Comparison of ENCODE assay signal across 1 cellular context in genomic region chr11:71207996-71208774, GRCh38.
TF ChIP-seq lines count a peak whose summit lies in the region.

No MANE protein-coding gene starts in this region.

TF ChIP-seq in WTC11, 78 proteins besides CTCF, POLR2A, EP300 and RAD21:
- no peak for TF ChIP-seq PRDM15 (CRISPR knock-in tag; IDR thresholded peaks at IDR 0.05)
- TF ChIP-seq ZNF423 (CRISPR knock-in tag; IDR thresholded peaks at IDR 0.05), result no peak
- TF ChIP-seq GABPB1 (CRISPR knock-in tag; IDR thresholded peaks at IDR 0.05), result no peak
- TF ChIP-seq, protein P1, sequence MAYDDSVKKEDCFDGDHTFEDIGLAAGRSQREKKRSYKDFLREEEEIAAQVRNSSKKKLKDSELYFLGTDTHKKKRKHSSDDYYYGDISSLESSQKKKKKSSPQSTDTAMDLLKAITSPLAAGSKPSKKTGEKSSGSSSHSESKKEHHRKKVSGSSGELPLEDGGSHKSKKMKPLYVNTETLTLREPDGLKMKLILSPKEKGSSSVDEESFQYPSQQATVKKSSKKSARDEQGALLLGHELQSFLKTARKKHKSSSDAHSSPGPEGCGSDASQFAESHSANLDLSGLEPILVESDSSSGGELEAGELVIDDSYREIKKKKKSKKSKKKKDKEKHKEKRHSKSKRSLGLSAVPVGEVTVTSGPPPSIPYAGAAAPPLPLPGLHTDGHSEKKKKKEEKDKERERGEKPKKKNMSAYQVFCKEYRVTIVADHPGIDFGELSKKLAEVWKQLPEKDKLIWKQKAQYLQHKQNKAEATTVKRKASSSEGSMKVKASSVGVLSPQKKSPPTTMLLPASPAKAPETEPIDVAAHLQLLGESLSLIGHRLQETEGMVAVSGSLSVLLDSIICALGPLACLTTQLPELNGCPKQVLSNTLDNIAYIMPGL (CRISPR knock-in tag; IDR thresholded peaks at IDR 0.05), result no peak
- TF ChIP-seq RELA (CRISPR knock-in tag; IDR thresholded peaks at IDR 0.05; ENCODE audit: borderline replicate concordance), result no peak
- TF ChIP-seq NFATC4 (CRISPR knock-in tag; IDR thresholded peaks at IDR 0.05), result no peak
- no peak for TF ChIP-seq ZNF138 (CRISPR knock-in tag; conservative IDR thresholded peaks at IDR 0.05)
- no peak for TF ChIP-seq PRRX2 (CRISPR knock-in tag; IDR thresholded peaks at IDR 0.05)
- no peak for TF ChIP-seq NR1H2 (CRISPR knock-in tag; IDR thresholded peaks at IDR 0.05)
- TF ChIP-seq, protein P2, sequence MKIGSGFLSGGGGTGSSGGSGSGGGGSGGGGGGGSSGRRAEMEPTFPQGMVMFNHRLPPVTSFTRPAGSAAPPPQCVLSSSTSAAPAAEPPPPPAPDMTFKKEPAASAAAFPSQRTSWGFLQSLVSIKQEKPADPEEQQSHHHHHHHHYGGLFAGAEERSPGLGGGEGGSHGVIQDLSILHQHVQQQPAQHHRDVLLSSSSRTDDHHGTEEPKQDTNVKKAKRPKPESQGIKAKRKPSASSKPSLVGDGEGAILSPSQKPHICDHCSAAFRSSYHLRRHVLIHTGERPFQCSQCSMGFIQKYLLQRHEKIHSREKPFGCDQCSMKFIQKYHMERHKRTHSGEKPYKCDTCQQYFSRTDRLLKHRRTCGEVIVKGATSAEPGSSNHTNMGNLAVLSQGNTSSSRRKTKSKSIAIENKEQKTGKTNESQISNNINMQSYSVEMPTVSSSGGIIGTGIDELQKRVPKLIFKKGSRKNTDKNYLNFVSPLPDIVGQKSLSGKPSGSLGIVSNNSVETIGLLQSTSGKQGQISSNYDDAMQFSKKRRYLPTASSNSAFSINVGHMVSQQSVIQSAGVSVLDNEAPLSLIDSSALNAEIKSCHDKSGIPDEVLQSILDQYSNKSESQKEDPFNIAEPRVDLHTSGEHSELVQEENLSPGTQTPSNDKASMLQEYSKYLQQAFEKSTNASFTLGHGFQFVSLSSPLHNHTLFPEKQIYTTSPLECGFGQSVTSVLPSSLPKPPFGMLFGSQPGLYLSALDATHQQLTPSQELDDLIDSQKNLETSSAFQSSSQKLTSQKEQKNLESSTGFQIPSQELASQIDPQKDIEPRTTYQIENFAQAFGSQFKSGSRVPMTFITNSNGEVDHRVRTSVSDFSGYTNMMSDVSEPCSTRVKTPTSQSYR (CRISPR knock-in tag; IDR thresholded peaks at IDR 0.05), result no peak
- no peak for TF ChIP-seq ZNF317 (CRISPR knock-in tag; IDR thresholded peaks at IDR 0.05; ENCODE audit: borderline replicate concordance, low read depth)
- TF ChIP-seq, protein P3, sequence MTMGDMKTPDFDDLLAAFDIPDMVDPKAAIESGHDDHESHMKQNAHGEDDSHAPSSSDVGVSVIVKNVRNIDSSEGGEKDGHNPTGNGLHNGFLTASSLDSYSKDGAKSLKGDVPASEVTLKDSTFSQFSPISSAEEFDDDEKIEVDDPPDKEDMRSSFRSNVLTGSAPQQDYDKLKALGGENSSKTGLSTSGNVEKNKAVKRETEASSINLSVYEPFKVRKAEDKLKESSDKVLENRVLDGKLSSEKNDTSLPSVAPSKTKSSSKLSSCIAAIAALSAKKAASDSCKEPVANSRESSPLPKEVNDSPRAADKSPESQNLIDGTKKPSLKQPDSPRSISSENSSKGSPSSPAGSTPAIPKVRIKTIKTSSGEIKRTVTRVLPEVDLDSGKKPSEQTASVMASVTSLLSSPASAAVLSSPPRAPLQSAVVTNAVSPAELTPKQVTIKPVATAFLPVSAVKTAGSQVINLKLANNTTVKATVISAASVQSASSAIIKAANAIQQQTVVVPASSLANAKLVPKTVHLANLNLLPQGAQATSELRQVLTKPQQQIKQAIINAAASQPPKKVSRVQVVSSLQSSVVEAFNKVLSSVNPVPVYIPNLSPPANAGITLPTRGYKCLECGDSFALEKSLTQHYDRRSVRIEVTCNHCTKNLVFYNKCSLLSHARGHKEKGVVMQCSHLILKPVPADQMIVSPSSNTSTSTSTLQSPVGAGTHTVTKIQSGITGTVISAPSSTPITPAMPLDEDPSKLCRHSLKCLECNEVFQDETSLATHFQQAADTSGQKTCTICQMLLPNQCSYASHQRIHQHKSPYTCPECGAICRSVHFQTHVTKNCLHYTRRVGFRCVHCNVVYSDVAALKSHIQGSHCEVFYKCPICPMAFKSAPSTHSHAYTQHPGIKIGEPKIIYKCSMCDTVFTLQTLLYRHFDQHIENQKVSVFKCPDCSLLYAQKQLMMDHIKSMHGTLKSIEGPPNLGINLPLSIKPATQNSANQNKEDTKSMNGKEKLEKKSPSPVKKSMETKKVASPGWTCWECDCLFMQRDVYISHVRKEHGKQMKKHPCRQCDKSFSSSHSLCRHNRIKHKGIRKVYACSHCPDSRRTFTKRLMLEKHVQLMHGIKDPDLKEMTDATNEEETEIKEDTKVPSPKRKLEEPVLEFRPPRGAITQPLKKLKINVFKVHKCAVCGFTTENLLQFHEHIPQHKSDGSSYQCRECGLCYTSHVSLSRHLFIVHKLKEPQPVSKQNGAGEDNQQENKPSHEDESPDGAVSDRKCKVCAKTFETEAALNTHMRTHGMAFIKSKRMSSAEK (CRISPR knock-in tag; IDR thresholded peaks at IDR 0.05; ENCODE audit: borderline replicate concordance), result no peak
- TF ChIP-seq, protein P4, sequence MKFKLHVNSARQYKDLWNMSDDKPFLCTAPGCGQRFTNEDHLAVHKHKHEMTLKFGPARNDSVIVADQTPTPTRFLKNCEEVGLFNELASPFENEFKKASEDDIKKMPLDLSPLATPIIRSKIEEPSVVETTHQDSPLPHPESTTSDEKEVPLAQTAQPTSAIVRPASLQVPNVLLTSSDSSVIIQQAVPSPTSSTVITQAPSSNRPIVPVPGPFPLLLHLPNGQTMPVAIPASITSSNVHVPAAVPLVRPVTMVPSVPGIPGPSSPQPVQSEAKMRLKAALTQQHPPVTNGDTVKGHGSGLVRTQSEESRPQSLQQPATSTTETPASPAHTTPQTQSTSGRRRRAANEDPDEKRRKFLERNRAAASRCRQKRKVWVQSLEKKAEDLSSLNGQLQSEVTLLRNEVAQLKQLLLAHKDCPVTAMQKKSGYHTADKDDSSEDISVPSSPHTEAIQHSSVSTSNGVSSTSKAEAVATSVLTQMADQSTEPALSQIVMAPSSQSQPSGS (CRISPR knock-in tag; IDR thresholded peaks at IDR 0.05; ENCODE audit: borderline replicate concordance, low read depth), result no peak
- TF ChIP-seq SMAD4 (CRISPR knock-in tag; IDR thresholded peaks at IDR 0.05), result no peak
- no peak for TF ChIP-seq NFYB (CRISPR knock-in tag; conservative IDR thresholded peaks at IDR 0.05; ENCODE audit: low read depth)
- TF ChIP-seq JAZF1 (CRISPR knock-in tag; IDR thresholded peaks at IDR 0.05), result no peak
- TF ChIP-seq E2F1 (CRISPR knock-in tag; IDR thresholded peaks at IDR 0.05), result no peak
- TF ChIP-seq NFE2L1 (CRISPR knock-in tag; IDR thresholded peaks at IDR 0.05), result no peak
- TF ChIP-seq, protein P5, sequence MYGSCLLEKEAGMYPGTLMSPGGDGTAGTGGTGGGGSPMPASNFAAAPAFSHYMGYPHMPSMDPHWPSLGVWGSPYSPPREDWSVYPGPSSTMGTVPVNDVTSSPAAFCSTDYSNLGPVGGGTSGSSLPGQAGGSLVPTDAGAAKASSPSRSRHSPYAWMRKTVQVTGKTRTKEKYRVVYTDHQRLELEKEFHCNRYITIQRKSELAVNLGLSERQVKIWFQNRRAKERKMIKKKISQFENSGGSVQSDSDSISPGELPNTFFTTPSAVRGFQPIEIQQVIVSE (CRISPR knock-in tag; IDR thresholded peaks at IDR 0.05; ENCODE audit: borderline replicate concordance), result no peak
